In genomic region chr22:50027639-50028537, GRCh38 we compare ENCODE assay signal across 8 cellular contexts. TPM values are rescaled to one million over a fixed set of nuclear protein-coding genes. Genes with fewer than 3 reads are reported as not detected.
DNase-seq lines count a peak whose midpoint lies in the region; TF ChIP-seq lines count a peak whose summit lies in the region.

No MANE protein-coding gene starts in this region.

- peak overlapping the region; percentile 18 for H3K4me3 Mint-ChIP-seq in MCF 10A (ENCODE audit: unreplicated experiment)

- no TSS peak for BruUV-seq in MCF 10A (replicated peaks; lab: Mats Ljungman, UMichigan)

- peaks cover 11% of the 10 kb centered on the region for H3K4me1 Mint-ChIP-seq in MCF 10A (ENCODE audit: insufficient read depth, unreplicated experiment)

- no peak for TF ChIP-seq CTCF in MCF 10A (IDR thresholded peaks at IDR 0.05; ENCODE audit: unreplicated experiment)

- CTCF ChIA-PET in MCF 10A (lab: Yijun Ruan, JAX): interaction anchor here (0.5 to 2.1 kb wide), 14 partner anchors 11 to 193 kb away, joined by 3 to 11 read pairs (median 3); partner anchors contain the start of gene IL17REL

- H3K27ac Mint-ChIP-seq in MCF 10A (ENCODE audit: low read depth, unreplicated experiment): peak overlapping the region; percentile 50

- DNase-seq in DMS53 treated with DMSO at 0.1 percent for 48 hours (lab: John Stamatoyannopoulos, UW; ENCODE audit: unreplicated experiment) (peak; percentile 25), NOMO-1 treated with DMSO at 0.1 percent for 48 hours (lab: John Stamatoyannopoulos, UW; ENCODE audit: unreplicated experiment) (peak; percentile 13), MCF 10A (ENCODE audit: unreplicated experiment) (peak; percentile 75), renal cortical epithelial cell (ENCODE audit: low read depth) (peak; percentile 38), KG1 (lab: John Stamatoyannopoulos, UW) (no peak), NCI-H187 (lab: John Stamatoyannopoulos, UW) (no peak), NCI-H146 treated with DMSO at 0.1 percent for 48 hours (lab: John Stamatoyannopoulos, UW; ENCODE audit: unreplicated experiment) (no peak), NCI-H2171 (lab: John Stamatoyannopoulos, UW) (no peak)

- intact Hi-C loops in MCF 10A (cut with micrococcal nuclease): loop anchor here (5.0 kb wide), 1 partner anchor 56 kb away; no protein-coding TSS in a partner anchor

- POLR2A ChIA-PET in MCF 10A (lab: Yijun Ruan, JAX): interaction anchor here (0.6 to 1.9 kb wide), 17 partner anchors 10 to 109 kb away, joined by 3 to 25 read pairs (median 4); partner anchors contain the start of genes CRELD2 and PIM3

- peaks cover 9% of the 10 kb centered on the region for H3K27me3 Mint-ChIP-seq in MCF 10A (ENCODE audit: insufficient read depth, unreplicated experiment)

- H3K36me3 Mint-ChIP-seq in MCF 10A (ENCODE audit: insufficient read depth, unreplicated experiment): no peaks in the 10 kb centered on the region

- no peaks in the 10 kb centered on the region for H3K9me3 Mint-ChIP-seq in MCF 10A (ENCODE audit: unreplicated experiment)

RNA-seq across cellular contexts. Expression of gene IL17REL, which starts 15.3 kb away (rescaled TPM):
- total RNA-seq in MCF 10A (2022) (not detected in 2 replicates), renal cortical epithelial cell (not detected in 2 replicates)

RNA-seq across cellular contexts. Expression of gene TTLL8, which starts 30.2 kb away (rescaled TPM):
- total RNA-seq in MCF 10A (2022): not detected in 2 replicates
- not detected in 2 replicates for total RNA-seq in renal cortical epithelial cell

RNA-seq across cellular contexts. Expression of gene MLC1, which starts 57.3 kb away (rescaled TPM):
- total RNA-seq in MCF 10A (2022): not detected in 2 replicates
- not detected in 2 replicates for total RNA-seq in renal cortical epithelial cell

Comparison
In these comparisons a context has a peak if more than half of its experiments do, and no peak if none do; other contexts are left out.
1. DNase-seq: peak in DMS53 treated with DMSO at 0.1 percent for 48 hours (single experiment), NOMO-1 treated with DMSO at 0.1 percent for 48 hours (single experiment), MCF 10A (single experiment) and renal cortical epithelial cell (single experiment); none in KG1 (single experiment), NCI-H187 (0 of 2), NCI-H146 treated with DMSO at 0.1 percent for 48 hours (single experiment) and NCI-H2171 (single experiment).